1 cellular context compared by ENCODE assay signal in the genomic region with DNA sequence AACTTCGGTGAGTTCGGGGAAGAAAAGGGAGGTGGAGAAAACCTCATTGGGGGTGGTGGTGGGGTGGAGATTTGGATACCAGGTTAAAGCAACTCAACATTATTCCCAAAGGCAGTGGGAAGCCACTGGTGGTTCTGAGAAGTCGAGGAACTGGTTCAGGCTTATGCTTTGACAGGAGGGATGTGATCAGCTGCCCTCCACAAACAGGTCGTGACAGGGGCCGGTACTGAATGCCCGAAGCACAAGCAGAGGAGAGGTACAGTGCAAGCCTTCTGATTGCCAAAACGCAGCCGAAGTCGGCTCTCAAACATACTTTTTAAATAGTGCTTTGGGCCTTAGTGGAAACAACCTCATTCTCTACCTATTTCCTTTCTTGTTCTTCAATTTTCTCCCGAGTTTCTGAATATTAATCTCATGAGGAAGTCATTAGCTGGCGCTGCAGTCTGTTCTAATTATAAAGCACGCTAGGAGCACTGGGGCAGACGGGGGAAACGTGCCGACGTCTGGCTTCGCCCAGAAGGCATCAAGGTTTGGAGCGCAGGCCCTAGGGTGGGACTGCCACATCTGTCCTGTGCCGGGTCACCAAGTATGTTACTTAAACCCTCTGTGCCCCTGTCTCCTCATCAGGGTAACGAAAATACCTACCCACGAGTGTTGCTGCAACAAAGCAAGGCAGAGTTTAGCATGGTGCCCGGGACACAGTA.
TF ChIP-seq lines count a peak whose summit lies in the region.

No MANE protein-coding gene starts in this region.

TF ChIP-seq in WTC11, 78 proteins besides CTCF, POLR2A, EP300 and RAD21 (continued from another document):
- no peak for TF ChIP-seq AFF4 (CRISPR knock-in tag; IDR thresholded peaks at IDR 0.05; ENCODE audit: borderline replicate concordance)
TF ChIP-seq in WTC11: peak in this region for 0.
